Comparison of ENCODE assay signal across 8 cellular contexts in genomic region chr19:5691930-5692784, GRCh38. TPM values are rescaled to one million over a fixed set of nuclear protein-coding genes. Genes with fewer than 3 reads are reported as not detected.
DNase-seq lines count a peak whose midpoint lies in the region; ATAC-seq and TF ChIP-seq lines count a peak whose summit lies in the region.

No MANE protein-coding gene starts in this region.

- H3K4me3 ChIP-seq in HAP-1 (peak overlapping the region; percentile 98), lower lobe of right lung (peak overlapping the region; percentile 97)

- H3K27ac Mint-ChIP-seq in activated naive CD8-positive, alpha-beta T cell treated with anti-CD3 and anti-CD28 coated beads for 36 hours: peak overlapping the region; percentile 99

- H3K9me3 ChIP-seq in HAP-1 (no peaks in the 10 kb centered on the region), lower lobe of right lung (no peaks in the 10 kb centered on the region)

- intact Hi-C loops in lower lobe of right lung (cut with DNase I): no loop called here

- H3K4me1 ChIP-seq in HAP-1 (peaks cover 10% of the 10 kb centered on the region), lower lobe of right lung (peaks cover 22% of the 10 kb centered on the region)

- peak in 1 of 2 experiments; percentile 55 for DNase-seq in HAP-1 (ENCODE audit: low spot score in 2 of 2)
- DNase-seq in activated naive CD8-positive, alpha-beta T cell treated with anti-CD3 and anti-CD28 coated beads for 36 hours: peak; percentile 34
- peak; percentile 46 for DNase-seq in lower lobe of right lung
- no peak for DNase-seq in A172 (ENCODE audit: low spot score)
- no peak for DNase-seq in 8988T

- H3K36me3 ChIP-seq in HAP-1 (replicated peaks) (peaks cover 70% of the 10 kb centered on the region), lower lobe of right lung (peaks cover 58% of the 10 kb centered on the region)

- H3K9me3 Mint-ChIP-seq in activated naive CD8-positive, alpha-beta T cell treated with anti-CD3 and anti-CD28 coated beads for 36 hours: no peaks in the 10 kb centered on the region

- in situ Hi-C loops in HAP-1 (cut with MboI; ENCODE audit: low sequenced_read_pairs): no loop called here

- H3K27me3 Mint-ChIP-seq in activated naive CD8-positive, alpha-beta T cell treated with anti-CD3 and anti-CD28 coated beads for 36 hours: peaks cover 15% of the 10 kb centered on the region

- H3K27ac ChIP-seq in 22Rv1: peak overlapping the region; percentile 92
- peak overlapping the region; percentile 91 for H3K27ac ChIP-seq in lower lobe of right lung

- H3K4me3 Mint-ChIP-seq in activated naive CD8-positive, alpha-beta T cell treated with anti-CD3 and anti-CD28 coated beads for 36 hours: peak overlapping the region; percentile 99

- TF ChIP-seq CTCF in 22Rv1 (IDR thresholded peaks at IDR 0.05) (no peak), lower lobe of right lung (IDR thresholded peaks at IDR 0.05) (no peak)

- peaks cover 54% of the 10 kb centered on the region for H3K36me3 Mint-ChIP-seq in activated naive CD8-positive, alpha-beta T cell treated with anti-CD3 and anti-CD28 coated beads for 36 hours

- ATAC-seq in lower lobe of right lung (no peak), GM19395 (IDR thresholded peaks at IDR 0.05; ENCODE audit: unreplicated experiment) (no peak), HG03432 (IDR thresholded peaks at IDR 0.05; ENCODE audit: unreplicated experiment) (no peak)

- H3K27me3 ChIP-seq in HAP-1 (ENCODE audit: low read depth) (no peaks in the 10 kb centered on the region), lower lobe of right lung (ENCODE audit: low read depth) (no peaks in the 10 kb centered on the region)

- peaks cover 21% of the 10 kb centered on the region for H3K4me1 Mint-ChIP-seq in activated naive CD8-positive, alpha-beta T cell treated with anti-CD3 and anti-CD28 coated beads for 36 hours

RNA-seq across cellular contexts. Expression of gene RPL36, which starts 2.1 kb away (rescaled TPM):
- 1,000 to 10,000 TPM; 1,649 to 1,711 TPM for total RNA-seq in activated naive CD8-positive, alpha-beta T cell treated with anti-CD3 and anti-CD28 coated beads for 36 hours
- 566 TPM for total RNA-seq in lower lobe of right lung
- total RNA-seq in A172 (2014; rRNA removed; shearing (Covaris generic)): 782 and 864 TPM in 2 replicates

RNA-seq across cellular contexts. Expression of gene HSD11B1L, which starts 11.3 kb away (rescaled TPM):
- total RNA-seq in activated naive CD8-positive, alpha-beta T cell treated with anti-CD3 and anti-CD28 coated beads for 36 hours: 1 to 10 TPM; 1.5 to 3.2 TPM
- 8.6 TPM for total RNA-seq in lower lobe of right lung
- total RNA-seq in A172 (2014; rRNA removed; shearing (Covaris generic)): 24.1 and 58.4 TPM in 2 replicates

RNA-seq across cellular contexts. Expression of gene MICOS13, which starts 11.8 kb away (rescaled TPM):
- total RNA-seq in activated naive CD8-positive, alpha-beta T cell treated with anti-CD3 and anti-CD28 coated beads for 36 hours: 10 to 100 TPM; 44.6 to 53.5 TPM
- total RNA-seq in lower lobe of right lung: 42.7 TPM
- 49.6 and 81.0 TPM in 2 replicates for total RNA-seq in A172 (2014; rRNA removed; shearing (Covaris generic))

RNA-seq across cellular contexts. Expression of gene LONP1, which starts 27.8 kb away (rescaled TPM):
- 100 to 1,000 TPM; 277 to 287 TPM for total RNA-seq in activated naive CD8-positive, alpha-beta T cell treated with anti-CD3 and anti-CD28 coated beads for 36 hours
- 65.3 TPM for total RNA-seq in lower lobe of right lung
- total RNA-seq in A172 (2014; rRNA removed; shearing (Covaris generic)): 120 and 153 TPM in 2 replicates

RNA-seq across cellular contexts. Expression of gene CATSPERD, which starts 28.3 kb away (rescaled TPM):
- not detected for total RNA-seq in activated naive CD8-positive, alpha-beta T cell treated with anti-CD3 and anti-CD28 coated beads for 36 hours
- 6.4 TPM for total RNA-seq in lower lobe of right lung
- not detected in 2 replicates for total RNA-seq in A172 (2014; rRNA removed; shearing (Covaris generic))

Comparison
In these comparisons a context has a peak if more than half of its experiments do, and no peak if none do; other contexts are left out.
1. DNase-seq: peak in activated naive CD8-positive, alpha-beta T cell treated with anti-CD3 and anti-CD28 coated beads for 36 hours (single experiment) and lower lobe of right lung (single experiment); none in A172 (single experiment) and 8988T (single experiment).